8 cellular contexts compared by ENCODE assay signal in genomic region chr17:1829579-1830257, GRCh38. TPM values are rescaled to one million over a fixed set of nuclear protein-coding genes. Genes with fewer than 3 reads are reported as not detected.
DNase-seq lines count a peak whose midpoint lies in the region; ATAC-seq and TF ChIP-seq lines count a peak whose summit lies in the region.

Gene RPA1, plus strand, starts transcription at chr17:1830005. Its CDS starts 89 bp downstream, at chr17:1830094.
Gene SMYD4, minus strand, starts transcription at chr17:1829902. Its CDS starts 1,908 bp downstream, at chr17:1827994.

- peak within 1 kb of the TSS; percentile 80 to 93 for H3K27ac ChIP-seq in coronary artery

- H3K27ac Mint-ChIP-seq in activated CD4-positive, alpha-beta T cell treated with anti-CD3 and anti-CD28 coated beads, Interleukin-2, amount 10 ng/mL, durations not matched to agents 24 days and 14 days: peak within 1 kb of the TSS; percentile 89

- peaks cover 53% of the 10 kb centered on the region for H3K4me1 Mint-ChIP-seq in activated CD4-positive, alpha-beta T cell treated with anti-CD3 and anti-CD28 coated beads, Interleukin-2, amount 10 ng/mL, durations not matched to agents 24 days and 14 days

- peak; percentile 37 to 53 for DNase-seq in AML-193 (lab: John Stamatoyannopoulos, UW)
- DNase-seq in NCI-H524 (lab: John Stamatoyannopoulos, UW): peak; percentile 48 to 82
- DNase-seq in activated CD4-positive, alpha-beta T cell treated with anti-CD3 and anti-CD28 coated beads, Interleukin-2, amount 10 ng/mL, durations not matched to agents 24 days and 14 days: peak; percentile 98
- DNase-seq in coronary artery (ENCODE audit: low spot score): peak; percentile 91
- DNase-seq in left lobe of liver (ENCODE audit: low spot score): peak; percentile 92
- DNase-seq in stimulated activated CD4-positive, alpha-beta T cell treated with anti-CD3 and anti-CD28 coated beads, Interleukin-1b, Interleukin-23, amount 100 ng/mL, for 48 hours: peak; percentile 85

- H3K4me3 ChIP-seq in coronary artery: peak within 1 kb of the TSS; percentile 89

- no peaks in the 10 kb centered on the region for H3K27me3 Mint-ChIP-seq in activated CD4-positive, alpha-beta T cell treated with anti-CD3 and anti-CD28 coated beads, Interleukin-2, amount 10 ng/mL, durations not matched to agents 24 days and 14 days

- intact Hi-C loops in activated CD4-positive, alpha-beta T cell treated with anti-CD3 and anti-CD28 coated beads, Interleukin-2, amount 10 ng/mL, durations not matched to agents 24 days and 14 days (cut with micrococcal nuclease): loop anchor here (2.0 kb wide), 1 partner anchor 113 kb away; no protein-coding TSS in a partner anchor

- peak within 1 kb of the TSS; percentile 89 for H3K4me3 Mint-ChIP-seq in activated CD4-positive, alpha-beta T cell treated with anti-CD3 and anti-CD28 coated beads, Interleukin-2, amount 10 ng/mL, durations not matched to agents 24 days and 14 days

- H3K36me3 Mint-ChIP-seq in activated CD4-positive, alpha-beta T cell treated with anti-CD3 and anti-CD28 coated beads, Interleukin-2, amount 10 ng/mL, durations not matched to agents 24 days and 14 days (ENCODE audit: low read depth): peaks cover 51% of the 10 kb centered on the region

- no peak for TF ChIP-seq CTCF in coronary artery (IDR thresholded peaks at IDR 0.05)

- H3K9me3 Mint-ChIP-seq in activated CD4-positive, alpha-beta T cell treated with anti-CD3 and anti-CD28 coated beads, Interleukin-2, amount 10 ng/mL, durations not matched to agents 24 days and 14 days: no peaks in the 10 kb centered on the region

- ATAC-seq in GM19025 (IDR thresholded peaks at IDR 0.05; ENCODE audit: low read depth, unreplicated experiment) (peak; percentile 90), HG03196 (IDR thresholded peaks at IDR 0.05; ENCODE audit: unreplicated experiment) (peak; percentile 79), left lobe of liver (peak; percentile 99)

RNA-seq across cellular contexts. Expression of gene RPA1, which starts in this region (rescaled TPM):
- 234 and 238 TPM in 2 replicates for total RNA-seq in activated CD4-positive, alpha-beta T cell treated with anti-CD3 and anti-CD28 coated beads, Interleukin-2, amount 10 ng/mL, durations not matched to agents 24 days and 14 days
- total RNA-seq in left lobe of liver: 33.3 TPM

RNA-seq across cellular contexts. Expression of gene SMYD4, which starts in this region (rescaled TPM):
- 27.1 and 30.7 TPM in 2 replicates for total RNA-seq in activated CD4-positive, alpha-beta T cell treated with anti-CD3 and anti-CD28 coated beads, Interleukin-2, amount 10 ng/mL, durations not matched to agents 24 days and 14 days
- total RNA-seq in left lobe of liver: 6.4 TPM

Comparison
In these comparisons a context has a peak if more than half of its experiments do, and no peak if none do; other contexts are left out.
1. Peak in every context shown above with its lines: DNase-seq, ATAC-seq, H3K4me3 ChIP-seq and H3K27ac ChIP-seq.
2. DNase-seq: peak in every context shown above with its lines; median percentile 98 in activated CD4-positive, alpha-beta T cell treated with anti-CD3 and anti-CD28 coated beads, Interleukin-2, amount 10 ng/mL, durations not matched to agents 24 days and 14 days; 92 in left lobe of liver; 91 in coronary artery; 85 in stimulated activated CD4-positive, alpha-beta T cell treated with anti-CD3 and anti-CD28 coated beads, Interleukin-1b, Interleukin-23, amount 100 ng/mL, for 48 hours; 65 in NCI-H524; 45 in AML-193.